ENCODE assay signal across 22 cellular contexts in genomic region chr16:57556941-57557541, GRCh38. TPM values are rescaled to one million over a fixed set of nuclear protein-coding genes. Genes with fewer than 3 reads are reported as not detected.
DNase-seq lines count a peak whose midpoint lies in the region; ATAC-seq lines count a peak whose summit lies in the region.
"Had no signal": no experiment of that assay in that cellular context is flagged by ENCODE, and none has a peak within 500 bp of the region (broad histone marks: within the 10 kb centered on the region; RNA-seq: fewer than 3 reads in every experiment).

No MANE protein-coding gene starts in this region.

- H3K9me3 Mint-ChIP-seq in activated T-cell treated with anti-CD3 and anti-CD28 coated beads, Interleukin-2, amount 50 U/mL, for 72 hours: peaks cover 11 to 20% of the 10 kb centered on the region in 2 donors
- peaks cover 26% of the 10 kb centered on the region for H3K9me3 Mint-ChIP-seq in T-helper 2 cell treated with Interferon-gamma antibody and Interleukin-4, amounts not matched to agents 5 μg/mL and 100 μg/mL, for 36 hours
- H3K9me3 Mint-ChIP-seq in immature natural killer cell: peaks cover 0 to 2% (median 0%) of the 10 kb centered on the region in 6 donors

- H3K4me1 Mint-ChIP-seq in activated T-cell treated with anti-CD3 and anti-CD28 coated beads, Interleukin-2, amount 50 U/mL, for 72 hours (ENCODE audit: low read depth): peaks cover 14% of the 10 kb centered on the region
- H3K4me1 Mint-ChIP-seq in T-helper 2 cell treated with Interferon-gamma antibody and Interleukin-4, amounts not matched to agents 5 μg/mL and 100 μg/mL, for 36 hours (ENCODE audit: low read depth): peaks cover 7% of the 10 kb centered on the region
- H3K4me1 Mint-ChIP-seq in immature natural killer cell: peaks cover 89 to 97% of the 10 kb centered on the region in 2 donors
- H3K4me1 Mint-ChIP-seq: H9 had no signal

- peak overlapping the region in 1 of 2 donors; percentile 1 for H3K4me3 Mint-ChIP-seq in activated T-cell treated with anti-CD3 and anti-CD28 coated beads, Interleukin-2, amount 50 U/mL, for 72 hours
- no peak overlapping the region for H3K4me3 Mint-ChIP-seq in T-helper 2 cell treated with Interferon-gamma antibody and Interleukin-4, amounts not matched to agents 5 μg/mL and 100 μg/mL, for 36 hours
- peak overlapping the region; percentile 1 to 65 (median 47) for H3K4me3 Mint-ChIP-seq in immature natural killer cell
- H3K4me3 Mint-ChIP-seq: H9, HFFc6 had no signal

- H3K36me3 Mint-ChIP-seq in activated T-cell treated with anti-CD3 and anti-CD28 coated beads, Interleukin-2, amount 50 U/mL, for 72 hours (ENCODE audit: insufficient read depth in 2 of 2): peaks cover 19 to 29% of the 10 kb centered on the region in 2 donors
- H3K36me3 Mint-ChIP-seq in T-helper 2 cell treated with Interferon-gamma antibody and Interleukin-4, amounts not matched to agents 5 μg/mL and 100 μg/mL, for 36 hours (ENCODE audit: low read depth): peaks cover 10% of the 10 kb centered on the region
- H3K36me3 Mint-ChIP-seq in immature natural killer cell: peaks cover 17 to 54% (median 44%) of the 10 kb centered on the region in 3 donors

- H3K27ac Mint-ChIP-seq in activated T-cell treated with anti-CD3 and anti-CD28 coated beads, Interleukin-2, amount 50 U/mL, for 72 hours: peak overlapping the region; percentile 69
- peak overlapping the region; percentile 6 for H3K27ac Mint-ChIP-seq in T-helper 2 cell treated with Interferon-gamma antibody and Interleukin-4, amounts not matched to agents 5 μg/mL and 100 μg/mL, for 36 hours
- peak overlapping the region; percentile 68 to 89 (median 79) for H3K27ac Mint-ChIP-seq in immature natural killer cell
- H3K27ac Mint-ChIP-seq: H9, HFFc6 had no signal

- DNase-seq in activated T-cell treated with anti-CD3 and anti-CD28 coated beads, Interleukin-2, amount 50 U/mL, for 72 hours: no peak
- DNase-seq in activated T-cell treated with anti-CD3 and anti-CD28 coated beads, Interleukin-2, amount 50 U/mL, for 1 hour: no peak
- DNase-seq in T-helper 2 cell treated with Interferon-gamma antibody and Interleukin-4, amounts not matched to agents 5 μg/mL and 100 μg/mL, for 36 hours (ENCODE audit: low spot score): no peak
- DNase-seq in immature natural killer cell: no peak
- DNase-seq in stimulated activated CD8-positive, alpha-beta memory T cell treated with anti-CD3 and anti-CD28 coated beads, Interleukin-4, amount 100 ng/mL, for 48 hours: peak; percentile 5
- no peak for DNase-seq in activated effector memory CD4-positive, alpha-beta T cell treated with anti-CD3 and anti-CD28 coated beads, Interleukin-2, amount 50 U/mL, for 16 hours
- DNase-seq: Calu3; CD8-positive, alpha-beta memory T cell; H9; HFFc6; NCI-H1092; NCI-H1436; NCI-H187 treated with DMSO at 0.1 percent for 48 hours; NCI-H2107; NCI-H446 treated with DMSO at 0.1 percent for 48 hours; NCI-H526 treated with DMSO at 0.1 percent for 48 hours; PC-3; SHP77 had no signal

- H3K27me3 Mint-ChIP-seq in activated T-cell treated with anti-CD3 and anti-CD28 coated beads, Interleukin-2, amount 50 U/mL, for 72 hours (ENCODE audit: low read depth): no peaks in the 10 kb centered on the region
- H3K27me3 Mint-ChIP-seq in T-helper 2 cell treated with Interferon-gamma antibody and Interleukin-4, amounts not matched to agents 5 μg/mL and 100 μg/mL, for 36 hours (ENCODE audit: low read depth): peaks cover 15% of the 10 kb centered on the region
- peaks cover 0 to 7% (median 0%) of the 10 kb centered on the region in 3 donors for H3K27me3 Mint-ChIP-seq in immature natural killer cell (ENCODE audit: low read depth in 3 of 3)

- no peak for ATAC-seq in activated T-cell treated with anti-CD3 and anti-CD28 coated beads, Interleukin-2, amount 50 U/mL, for 72 hours (replicated peaks in 1 of 2)
- ATAC-seq in GM21717 (IDR thresholded peaks at IDR 0.05; ENCODE audit: unreplicated experiment) (no peak), GM21619 (IDR thresholded peaks at IDR 0.05; ENCODE audit: unreplicated experiment) (no peak)
- ATAC-seq: PC-3 had no signal

RNA-seq across cellular contexts. Expression of gene ADGRG5, which starts 14.6 kb away (rescaled TPM):
- total RNA-seq in activated T-cell treated with anti-CD3 and anti-CD28 coated beads, Interleukin-2, amount 50 U/mL, for 72 hours: 1 to 10 TPM; 3.9 to 9.3 TPM
- 100 to 1,000 TPM in 1 of 3 donors, 10 to 100 TPM in 2; 43.2 to 124 (median 77.4) TPM for polyA plus RNA-seq in immature natural killer cell
- total RNA-seq: Daoy, HFFc6, LHCN-M2, PC-3 had no signal

RNA-seq across cellular contexts. Expression of gene CCDC102A, which starts 20.7 kb away (rescaled TPM):
- total RNA-seq in activated T-cell treated with anti-CD3 and anti-CD28 coated beads, Interleukin-2, amount 50 U/mL, for 72 hours: 10 to 100 TPM in 1 of 2 donors, 1 to 10 TPM in 1; 8.1 to 14.6 TPM
- 10 to 100 TPM in 2 of 3 donors, 1 to 10 TPM in 1; 8.8 to 26.4 (median 13.9) TPM for polyA plus RNA-seq in immature natural killer cell

Comparison
In these comparisons a context has a peak if more than half of its experiments do, and no peak if none do; other contexts are left out.
1. H3K27ac Mint-ChIP-seq: peak in every context shown above with its lines; median percentile 79 in immature natural killer cell; 69 in activated T-cell treated with anti-CD3 and anti-CD28 coated beads, Interleukin-2, amount 50 U/mL, for 72 hours; 6 in T-helper 2 cell treated with Interferon-gamma antibody and Interleukin-4, amounts not matched to agents 5 μg/mL and 100 μg/mL, for 36 hours.